In the genomic region with DNA sequence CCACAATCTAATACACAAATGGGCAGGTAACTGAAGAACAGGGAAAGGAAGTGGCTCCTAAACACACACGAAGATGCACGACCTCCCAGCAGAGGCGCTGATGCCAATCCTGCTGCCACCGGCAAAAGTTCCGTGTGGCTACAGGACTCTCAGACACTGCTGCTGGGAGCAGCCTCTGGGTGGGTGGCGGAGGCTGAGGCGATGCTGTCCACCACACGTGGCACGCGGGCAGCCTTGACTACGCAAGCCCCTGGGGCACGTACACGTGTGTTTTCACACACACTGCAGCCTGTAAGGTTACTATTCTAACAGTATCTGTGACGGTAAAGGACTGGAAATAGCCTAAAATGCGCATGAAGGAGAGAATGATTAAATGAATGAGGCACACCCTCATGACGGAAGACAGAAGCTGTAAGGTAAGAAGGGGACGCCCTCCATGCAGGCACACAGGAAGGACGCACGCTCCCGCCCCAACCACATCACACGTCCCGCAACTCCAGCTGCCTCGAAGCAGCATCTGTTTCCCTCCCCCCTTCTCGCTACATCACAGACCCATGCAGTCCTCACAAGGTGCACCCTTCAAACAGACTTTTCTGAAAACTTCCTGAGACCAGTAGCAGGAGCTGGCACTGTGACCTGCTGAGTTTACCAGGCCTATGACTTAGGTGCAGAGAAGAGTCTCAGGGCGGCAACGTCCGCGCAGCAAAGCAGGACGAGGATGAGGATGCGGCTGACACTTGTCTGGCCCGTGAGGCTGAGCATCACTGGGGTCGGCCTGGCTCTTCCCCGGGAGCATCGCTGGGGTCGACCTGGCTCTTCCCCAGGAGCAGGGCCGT, we compare ENCODE assay signal across 13 cellular contexts. TPM values are rescaled to one million over a fixed set of nuclear protein-coding genes. Genes with fewer than 3 reads are reported as not detected.
DNase-seq lines count a peak whose midpoint lies in the region; ATAC-seq, FAIRE-seq and TF ChIP-seq lines count a peak whose summit lies in the region.
"Had no signal": no experiment of that assay in that cellular context is flagged by ENCODE, and none has a peak within 500 bp of the region (broad histone marks: within the 10 kb centered on the region; RNA-seq: fewer than 3 reads in every experiment).

No MANE protein-coding gene starts in this region.

- CTCF ChIA-PET in OCI-LY7 (lab: Charles Lee; ENCODE audit: unreplicated experiment), result no interaction called here

- H3K9me2 ChIP-seq in OCI-LY7 (ENCODE audit: insufficient read depth, low read length), result no peaks in the 10 kb centered on the region

- no peak for TF ChIP-seq CTCF in OCI-LY7 (conservative IDR thresholded peaks at IDR 0.05; ENCODE audit: low read length)
- no peak for TF ChIP-seq CTCF in kidney (IDR thresholded peaks at IDR 0.05; ENCODE audit: borderline replicate concordance, extremely low read depth, insufficient read depth)

- no TSS peak for BruUV-seq in OCI-LY7 (replicated peaks; lab: Mats Ljungman, UMichigan)

- peak overlapping the region; percentile 78 to 90 for H3K27ac Mint-ChIP-seq in effector memory CD8-positive, alpha-beta T cell
- H3K27ac Mint-ChIP-seq: CD14-positive monocyte had no signal

- H3K4me3 ChIP-seq in OCI-LY7 (ENCODE audit: low read depth, low read length, poor library complexity, severe bottlenecking), result no peak overlapping the region
- no peak overlapping the region for H3K4me3 ChIP-seq in kidney (ENCODE audit: low read length in 2 of 2)
- H3K4me3 ChIP-seq: thyroid gland had no signal

- H3K4me1 ChIP-seq in OCI-LY7 (ENCODE audit: insufficient read depth, low read length, poor library complexity, severe bottlenecking) (peaks cover 13% of the 10 kb centered on the region), kidney (ENCODE audit: control insufficient read depth in 1 of 2, insufficient read depth in 1 of 2, low read depth in 1 of 2, low read length in 2 of 2) (no peaks in the 10 kb centered on the region)
- H3K4me1 ChIP-seq: thyroid gland had no signal

- H3K9me3 ChIP-seq in OCI-LY7 (ENCODE audit: low read length) (no peaks in the 10 kb centered on the region), kidney (ENCODE audit: control insufficient read depth in 1 of 2, low read length in 2 of 2) (no peaks in the 10 kb centered on the region)
- H3K9me3 ChIP-seq: thyroid gland had no signal

- H2AFZ ChIP-seq in OCI-LY7 (ENCODE audit: low read length), result no peak overlapping the region

- H4K20me1 ChIP-seq in OCI-LY7 (ENCODE audit: insufficient read depth, low read length), result no peaks in the 10 kb centered on the region

- POLR2A ChIA-PET in OCI-LY7 (lab: Charles Lee), result interaction anchor here (0.7 to 1.4 kb wide), 3 partner anchors 11 to 90 kb away, joined by 3 to 4 read pairs (median 3); a partner anchor contains a TSS

- H3K27me3 Mint-ChIP-seq in effector memory CD8-positive, alpha-beta T cell, result no peaks in the 10 kb centered on the region

- no peak overlapping the region for H3K4me2 ChIP-seq in OCI-LY7 (ENCODE audit: low read length)

- no peaks in the 10 kb centered on the region for H3K36me3 ChIP-seq in OCI-LY7 (ENCODE audit: insufficient read depth, low read length)
- H3K36me3 ChIP-seq in kidney (ENCODE audit: control insufficient read depth in 1 of 2, insufficient read depth in 2 of 2, low read length in 2 of 2), result no peaks in the 10 kb centered on the region
- H3K36me3 ChIP-seq: thyroid gland had no signal

- H3K4me1 Mint-ChIP-seq in effector memory CD8-positive, alpha-beta T cell (ENCODE audit: low read depth in 2 of 2), result peaks cover 21 to 27% of the 10 kb centered on the region in 2 donors

- peaks cover 2% of the 10 kb centered on the region for H3K36me3 Mint-ChIP-seq in effector memory CD8-positive, alpha-beta T cell (ENCODE audit: insufficient read depth)

- ATAC-seq in effector memory CD8-positive, alpha-beta T cell (replicated peaks), result peak; percentile 93
- ATAC-seq in sciatic nerve (no peak), GM21619 (IDR thresholded peaks at IDR 0.05; ENCODE audit: unreplicated experiment) (no peak)

- H3K4me3 Mint-ChIP-seq in effector memory CD8-positive, alpha-beta T cell, result peak overlapping the region; percentile 75 to 79
- H3K4me3 Mint-ChIP-seq: CD14-positive monocyte had no signal

- no peaks in the 10 kb centered on the region for H3K79me2 ChIP-seq in OCI-LY7 (ENCODE audit: insufficient read depth, low read depth, low read length)

- intact Hi-C loops in OCI-LY7 (cut with micrococcal nuclease; ENCODE audit: unreplicated experiment), result no loop called here
- intact Hi-C loops in sciatic nerve (cut with DNase I), result no loop called here
- intact Hi-C loops in kidney (cut with DNase I), result no loop called here

- H3K9me3 Mint-ChIP-seq in effector memory CD8-positive, alpha-beta T cell, result no peaks in the 10 kb centered on the region

- no peak for FAIRE-seq in kidney (lab: Jason Lieb, UNC)

- H3K27ac ChIP-seq in OCI-LY7 (ENCODE audit: low read depth, low read length, poor library complexity, severe bottlenecking), result no peak overlapping the region
- no peak overlapping the region for H3K27ac ChIP-seq in kidney (ENCODE audit: low read depth in 2 of 2, low read length in 2 of 2)
- H3K27ac ChIP-seq: epithelial cell of prostate, thyroid gland had no signal

- no peak overlapping the region for H3K9ac ChIP-seq in kidney (ENCODE audit: low read length in 2 of 2)

- DNase-seq in OCI-LY7 (ENCODE audit: low spot score), result peak; percentile 46
- DNase-seq in activated CD8-positive, alpha-beta memory T cell treated with anti-CD3 and anti-CD28 coated beads, Interleukin-2, amount 50 U/mL, for 48 hours, result peak; percentile 79
- DNase-seq in effector memory CD8-positive, alpha-beta T cell, result peak; percentile 68 to 82 (median 71)
- peak; percentile 47 to 55 for DNase-seq in stimulated activated CD8-positive, alpha-beta memory T cell treated with anti-CD3 and anti-CD28 coated beads, Interleukin-2, amount 100 ng/mL, for 1 hour (ENCODE audit: low read depth in 2 of 2)
- no peak for DNase-seq in sciatic nerve (ENCODE audit: low spot score)
- DNase-seq in kidney, result no peak
- no peak for DNase-seq in SHP77 treated with DMSO at 0.1 percent for 48 hours (lab: John Stamatoyannopoulos, UW)
- DNase-seq: NCI-H1417, occipital lobe, thyroid gland had no signal

RNA-seq across cellular contexts. Expression of a gene that starts 28.7 kb away (rescaled TPM):
- total RNA-seq in OCI-LY7 (2014; rRNA removed; shearing (Covaris generic)), result 94.4 and 111 TPM in 2 replicates
- total RNA-seq in OCI-LY7 (2022) (299 and 364 TPM in 2 replicates), sciatic nerve (280 TPM), kidney (43.3 TPM)
- polyA plus RNA-seq in kidney (ENCODE audit: insufficient read depth, low read depth, low replicate concordance), result 13.6 TPM

Comparison
In these comparisons a context has a peak if more than half of its experiments do, and no peak if none do; other contexts are left out.
1. DNase-seq: peak in OCI-LY7 (single experiment), activated CD8-positive, alpha-beta memory T cell treated with anti-CD3 and anti-CD28 coated beads, Interleukin-2, amount 50 U/mL, for 48 hours (single experiment), effector memory CD8-positive, alpha-beta T cell (3 of 3) and stimulated activated CD8-positive, alpha-beta memory T cell treated with anti-CD3 and anti-CD28 coated beads, Interleukin-2, amount 100 ng/mL, for 1 hour (2 of 2); none in sciatic nerve (single experiment), kidney (single experiment) and SHP77 treated with DMSO at 0.1 percent for 48 hours (single experiment).